ENCODE assay signal across 9 cellular contexts in the genomic region with DNA sequence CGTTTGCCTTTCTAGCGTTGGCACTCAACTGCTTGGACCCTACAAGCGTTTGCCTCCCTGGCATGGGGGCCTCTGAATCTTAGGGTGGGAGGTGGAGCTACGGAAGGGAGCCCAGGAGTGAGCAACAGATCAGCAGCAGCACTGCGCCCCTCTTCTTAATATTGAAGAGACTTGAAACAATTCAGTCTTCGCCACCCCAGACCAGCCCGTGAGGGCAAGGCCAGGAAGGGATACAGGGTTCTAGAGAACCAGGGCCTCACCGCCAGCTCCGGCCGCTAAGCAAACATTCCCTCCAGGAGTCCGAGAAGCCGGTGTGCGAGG. TPM values are rescaled to one million over a fixed set of nuclear protein-coding genes. Genes with fewer than 3 reads are reported as not detected.
DNase-seq lines count a peak whose midpoint lies in the region; ATAC-seq and TF ChIP-seq lines count a peak whose summit lies in the region.
"Had no signal": no experiment of that assay in that cellular context is flagged by ENCODE, and none has a peak within 500 bp of the region (broad histone marks: within the 10 kb centered on the region; RNA-seq: fewer than 3 reads in every experiment).

No MANE protein-coding gene starts in this region.

- H3K27me3 Mint-ChIP-seq in naive thymus-derived CD8-positive, alpha-beta T cell: peaks cover 14 to 60% (median 40%) of the 10 kb centered on the region in 5 donors

- H3K27me3 ChIP-seq in cardiac muscle cell: no peaks in the 10 kb centered on the region
- H3K27me3 ChIP-seq in ectodermal cell (ENCODE audit: control insufficient read depth, insufficient read depth, low read length, poor library complexity, severe bottlenecking): peaks cover 44% of the 10 kb centered on the region
- H3K27me3 ChIP-seq in vagina: no peaks in the 10 kb centered on the region

- H3K27ac ChIP-seq in cardiac muscle cell (peak overlapping the region; percentile 97), ectodermal cell (ENCODE audit: insufficient read depth, low read depth, low read length, poor library complexity, severe bottlenecking) (no peak overlapping the region), vagina (peak overlapping the region; percentile 91)

- peaks cover 33% of the 10 kb centered on the region for H3K4me1 ChIP-seq in cardiac muscle cell (ENCODE audit: low read depth)
- peaks cover 37% of the 10 kb centered on the region for H3K4me1 ChIP-seq in ectodermal cell (ENCODE audit: control insufficient read depth, insufficient read depth, low read length)
- peaks cover 46% of the 10 kb centered on the region for H3K4me1 ChIP-seq in vagina

- H3K4me3 ChIP-seq in cardiac muscle cell (peak overlapping the region; percentile 79), ectodermal cell (ENCODE audit: insufficient read depth, low read depth, low read length) (peak overlapping the region; percentile 64), vagina (peak overlapping the region; percentile 61 to 74)

- no peak for TF ChIP-seq CTCF in cardiac muscle cell (IDR thresholded peaks at IDR 0.05; ENCODE audit: low read depth, low read length)
- no peak for TF ChIP-seq CTCF in vagina (IDR thresholded peaks at IDR 0.05)

- H3K4me1 Mint-ChIP-seq in naive thymus-derived CD8-positive, alpha-beta T cell: peaks cover 2 to 17% (median 13%) of the 10 kb centered on the region in 4 donors

- WGBS in ectodermal cell, 2 experiments: 4 to 5% methylated on average over 13 of the region's 13 CpGs

- DNase-seq in cardiac muscle cell (ENCODE audit: low read depth in 1 of 2, low spot score in 1 of 2) (no peak), Right ventricle myocardium superior (no peak), vagina (ENCODE audit: extremely low spot score in 2 of 2) (no peak), Ammon's horn (ENCODE audit: low spot score) (no peak), EL (no peak), Kasumi-1 (lab: John Stamatoyannopoulos, UW) (no peak)
- no peak for DNase-seq in naive thymus-derived CD8-positive, alpha-beta T cell
- DNase-seq: DND-41 had no signal

- peak overlapping the region in 6 of 10 donors; percentile 1 to 73 (median 46) for H3K4me3 Mint-ChIP-seq in naive thymus-derived CD8-positive, alpha-beta T cell

- H3K36me3 ChIP-seq in cardiac muscle cell (no peaks in the 10 kb centered on the region), ectodermal cell (ENCODE audit: control insufficient read depth, insufficient read depth, low read length) (no peaks in the 10 kb centered on the region), vagina (no peaks in the 10 kb centered on the region)

- ATAC-seq in Right ventricle myocardium superior (ENCODE audit: poor library complexity): no peak
- ATAC-seq in naive thymus-derived CD8-positive, alpha-beta T cell: no peak

- H3K27ac Mint-ChIP-seq in naive thymus-derived CD8-positive, alpha-beta T cell: no peak overlapping the region

- intact Hi-C loops in Right ventricle myocardium superior (cut with DNase I) (no loop called here), vagina (cut with DNase I) (no loop called here)

- TF ChIP-seq POLR2A in vagina (IDR thresholded peaks at IDR 0.05): no peak

- no peaks in the 10 kb centered on the region for H3K9me3 Mint-ChIP-seq in naive thymus-derived CD8-positive, alpha-beta T cell

- H3K36me3 Mint-ChIP-seq in naive thymus-derived CD8-positive, alpha-beta T cell: no peaks in the 10 kb centered on the region

- H3K9me3 ChIP-seq in cardiac muscle cell (ENCODE audit: low read depth): no peaks in the 10 kb centered on the region
- no peaks in the 10 kb centered on the region for H3K9me3 ChIP-seq in ectodermal cell (ENCODE audit: control insufficient read depth, low read length)
- H3K9me3 ChIP-seq in vagina: no peaks in the 10 kb centered on the region

- POLR2A ChIA-PET in naive thymus-derived CD8-positive, alpha-beta T cell (lab: Charles Lee): no interaction called here

RNA-seq across cellular contexts. Expression of gene GPRC5C, which starts 1.5 kb away (rescaled TPM):
- total RNA-seq in cardiac muscle cell (114 and 125 TPM in 2 replicates), Right ventricle myocardium superior (30.5 TPM), vagina (27.5 TPM)
- 106 and 117 TPM in 2 replicates for polyA plus RNA-seq in cardiac muscle cell
- polyA plus RNA-seq in ectodermal cell (2013, experiment 1 of 4): 19.6 TPM
- 19.0 TPM for polyA plus RNA-seq in ectodermal cell (2013, experiment 2 of 4)
- 16.2 TPM for polyA plus RNA-seq in ectodermal cell (2013, experiment 3 of 4)
- 18.4 TPM for polyA plus RNA-seq in ectodermal cell (2013, experiment 4 of 4)
- total RNA-seq in naive thymus-derived CD8-positive, alpha-beta T cell: not detected
- under 1 TPM in 1 of 3 donors, not detected in 2; 0.09 TPM for polyA plus RNA-seq in naive thymus-derived CD8-positive, alpha-beta T cell

RNA-seq across cellular contexts. Expression of gene CD300A, which starts 36.1 kb away (rescaled TPM):
- 2.7 and 4.2 TPM in 2 replicates for total RNA-seq in cardiac muscle cell
- 2.6 and 2.8 TPM in 2 replicates for polyA plus RNA-seq in cardiac muscle cell
- total RNA-seq in Right ventricle myocardium superior: 1.7 TPM
- not detected for polyA plus RNA-seq in ectodermal cell (2013, experiment 1 of 4)
- polyA plus RNA-seq in ectodermal cell (2013, experiment 2 of 4): not detected
- polyA plus RNA-seq in ectodermal cell (2013, experiment 3 of 4): not detected
- polyA plus RNA-seq in ectodermal cell (2013, experiment 4 of 4): not detected
- total RNA-seq in naive thymus-derived CD8-positive, alpha-beta T cell: 1 to 10 TPM; 5.9 to 6.3 TPM
- polyA plus RNA-seq in naive thymus-derived CD8-positive, alpha-beta T cell: 10 to 100 TPM; 10.0 to 37.6 (median 14.1) TPM
- 4.2 TPM for total RNA-seq in vagina

Comparison
In these comparisons a context has a peak if more than half of its experiments do, and no peak if none do; other contexts are left out.
1. RNA of gene GPRC5C, which starts 1.5 kb away (total RNA-seq): 114 to 125 TPM in cardiac muscle cell, 30.5 TPM in Right ventricle myocardium superior (single experiment) and 27.5 TPM in vagina (single experiment); not detected in naive thymus-derived CD8-positive, alpha-beta T cell; every median in the first group is over 10 times any median in the second.
2. Peak in every context shown above with its lines, with median percentiles within 50 percentile points of each other: H3K4me3 ChIP-seq.